8 cellular contexts compared by ENCODE assay signal in the genomic region with DNA sequence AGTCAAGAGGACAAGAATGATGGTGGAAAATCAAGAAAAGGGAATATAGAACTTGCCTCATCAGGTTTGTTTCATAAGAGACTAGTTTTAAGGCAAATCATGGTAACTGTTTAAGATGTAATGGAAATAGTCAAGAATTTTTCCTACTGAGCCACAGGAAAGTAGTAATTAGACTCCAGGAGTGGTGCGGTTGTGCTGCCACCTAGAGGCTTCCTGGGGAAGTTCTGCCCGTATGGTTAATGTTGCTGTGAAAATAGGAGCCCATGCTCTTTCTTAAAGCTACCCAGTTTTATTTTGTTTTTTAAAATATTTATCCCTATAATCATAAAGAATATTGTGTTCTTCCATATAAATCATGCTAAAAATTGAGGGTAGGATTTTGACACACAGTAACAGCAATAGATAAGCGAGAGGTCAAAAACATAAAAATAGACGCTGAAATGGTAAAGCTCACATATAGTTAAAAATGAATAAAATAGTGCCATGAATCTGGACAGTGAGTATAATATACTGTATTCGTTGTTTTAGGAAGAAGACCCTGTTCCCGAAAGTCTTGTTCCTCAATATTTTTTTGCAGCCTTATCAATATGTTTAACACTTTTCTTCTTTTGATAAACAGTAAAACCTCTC.
A peak's percentile ranks its signal among the peaks of the same experiment; 100 is the strongest.
DNase-seq lines count a peak whose midpoint lies in the region; ATAC-seq and TF ChIP-seq lines count a peak whose summit lies in the region.

No MANE protein-coding gene starts in this region.

- ATAC-seq in HG03196 (IDR thresholded peaks at IDR 0.05; ENCODE audit: unreplicated experiment): no peak

- in situ Hi-C loops in astrocyte of the cerebellum (cut with HindIII; ENCODE audit: low sequenced_read_pairs): no loop called here

- H3K4me3 ChIP-seq in AG09309 (ENCODE audit: control insufficient read depth, low read depth, low read length) (no peak overlapping the region), astrocyte of the cerebellum (ENCODE audit: low read depth, low read length) (no peak overlapping the region)

- DNase-seq in AG09309 (ENCODE audit: low read depth) (peak; percentile 33), HuH-7 (ENCODE audit: low spot score) (peak; percentile 36), RKO (ENCODE audit: low spot score) (peak; percentile 63), astrocyte of the cerebellum (ENCODE audit: low read depth) (peak; percentile 53), hypothalamus (lab: John Stamatoyannopoulos, UW) (peak in 33 of 51 donors; percentile 2 to 75 (median 40)), smooth muscle cell of the brain vasculature (ENCODE audit: low read depth, low spot score) (peak; percentile 20)

- TF ChIP-seq CTCF in AG09309 (IDR thresholded peaks at IDR 0.05; ENCODE audit: control insufficient read depth, insufficient read depth, low read depth, low read length, missing control alignments): peak; percentile 89
- TF ChIP-seq CTCF in GM12874 (IDR thresholded peaks at IDR 0.05; ENCODE audit: insufficient read depth, low read depth, low read length): peak; percentile 87
- TF ChIP-seq CTCF in astrocyte of the cerebellum (IDR thresholded peaks at IDR 0.05; ENCODE audit: low read depth, low read length, missing control alignments): peak; percentile 97
